In the genomic region with DNA sequence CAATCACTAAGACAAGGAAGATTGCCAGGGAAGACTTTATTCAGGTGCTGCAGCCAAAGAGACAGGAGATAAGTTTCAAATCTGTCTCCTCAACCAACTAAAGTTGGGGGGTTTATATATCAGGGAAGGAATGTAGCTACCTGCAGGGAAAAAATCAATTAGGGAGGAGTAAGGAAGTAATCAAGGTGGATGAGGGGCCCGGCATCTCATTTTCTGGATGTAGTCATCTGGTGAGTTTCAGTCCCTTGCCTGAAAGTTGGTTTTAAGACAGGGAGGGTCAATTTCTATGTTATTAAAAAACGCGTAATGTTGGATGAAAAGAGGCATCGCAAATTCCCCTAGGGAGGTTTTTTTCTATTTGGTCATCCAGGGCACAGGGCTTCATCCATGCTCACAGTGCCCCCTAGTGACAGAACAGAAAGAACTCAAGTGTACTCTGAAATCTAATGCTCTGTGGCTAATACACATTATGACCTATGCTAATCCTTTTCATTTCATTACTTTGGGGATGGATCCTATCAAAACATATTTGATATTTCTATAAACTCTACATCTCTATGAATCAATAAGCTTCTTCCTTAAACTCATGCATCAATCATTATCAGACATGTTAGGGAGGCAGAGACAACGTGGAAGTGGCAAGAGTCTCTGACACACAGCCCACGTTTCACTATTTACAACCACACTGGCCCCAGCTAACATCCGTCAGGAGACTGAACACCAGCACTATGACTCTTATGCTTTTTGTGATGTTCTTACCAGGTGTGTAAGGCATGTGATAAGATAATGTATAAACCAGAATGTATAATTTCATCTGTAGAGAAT, we compare ENCODE assay signal across 9 cellular contexts.
DNase-seq lines count a peak whose midpoint lies in the region; ATAC-seq and TF ChIP-seq lines count a peak whose summit lies in the region.
"Had no signal": no experiment of that assay in that cellular context is flagged by ENCODE, and none has a peak within 500 bp of the region (broad histone marks: within the 10 kb centered on the region; RNA-seq: fewer than 3 reads in every experiment).

No MANE protein-coding gene starts in this region.

- no peak overlapping the region for H3K4me3 Mint-ChIP-seq in activated T-cell treated with anti-CD3 and anti-CD28 coated beads, Interleukin-2, amount 50 U/mL, for 4 hours
- H3K4me3 Mint-ChIP-seq: memory B cell had no signal

- CTCF ChIA-PET in mammary epithelial cell (lab: Charles Lee; ENCODE audit: low non-redundant PET), result interaction anchor here (0.6 kb wide), 1 partner anchor 171 kb away, joined by 4 read pairs; no protein-coding TSS in a partner anchor

- no peak overlapping the region for H3K4me2 ChIP-seq in mammary epithelial cell (ENCODE audit: insufficient read depth, low read depth, low read length)

- dilution Hi-C loops in mammary epithelial cell (cut with HindIII; ENCODE audit: low sequenced_read_pairs), result no loop called here

- no TSS peak for BruUV-seq in mammary epithelial cell (replicated peaks; lab: Mats Ljungman, UMichigan)

- 55% methylated on average over 7 of the region's 7 CpGs for WGBS in mammary epithelial cell (ENCODE audit: low coverage, missing lambda C conversion rate)

- intact Hi-C loops in mammary epithelial cell (cut with micrococcal nuclease), result loop anchor here (1.0 to 2.0 kb wide), 5 partner anchors 162 to 862 kb away; no protein-coding TSS in a partner anchor
- intact Hi-C loops in tibial artery (cut with DNase I; ENCODE audit: low total_unique reads), result no loop called here

- H3K4me1 ChIP-seq in mammary epithelial cell (ENCODE audit: insufficient read depth, low read length) (no peaks in the 10 kb centered on the region), tibial artery (no peaks in the 10 kb centered on the region)

- DNase-seq in activated T-cell treated with anti-CD3 and anti-CD28 coated beads, Interleukin-2, amount 50 U/mL, for 48 hours, result peak; percentile 17 to 18
- no peak for DNase-seq in activated T-cell treated with anti-CD3 and anti-CD28 coated beads, Interleukin-2, amount 50 U/mL, for 4 hours
- DNase-seq in NCI-H82 treated with DMSO at 0.1 percent for 48 hours (lab: John Stamatoyannopoulos, UW; ENCODE audit: unreplicated experiment) (peak; percentile 54), mammary epithelial cell (peak; percentile 51), lung microvascular endothelial cell (ENCODE audit: low read depth in 2 of 2) (peak; percentile 42 to 47), tibial artery (no peak)

- H3K27ac ChIP-seq in mammary epithelial cell (ENCODE audit: insufficient read depth, low read depth, low read length) (no peak overlapping the region), tibial artery (no peak overlapping the region)

- H3K36me3 ChIP-seq in mammary epithelial cell (ENCODE audit: insufficient read depth, low read length) (no peaks in the 10 kb centered on the region), tibial artery (no peaks in the 10 kb centered on the region)

- peak overlapping the region; percentile 44 for H2AFZ ChIP-seq in mammary epithelial cell (ENCODE audit: low read depth, low read length)

- no peaks in the 10 kb centered on the region for H3K27me3 Mint-ChIP-seq in activated T-cell treated with anti-CD3 and anti-CD28 coated beads, Interleukin-2, amount 50 U/mL, for 4 hours (ENCODE audit: low read depth)
- H3K27me3 Mint-ChIP-seq: memory B cell had no signal

- no peaks in the 10 kb centered on the region for H3K4me1 Mint-ChIP-seq in activated T-cell treated with anti-CD3 and anti-CD28 coated beads, Interleukin-2, amount 50 U/mL, for 4 hours (ENCODE audit: low read depth)
- H3K4me1 Mint-ChIP-seq: memory B cell had no signal

- H4K20me1 ChIP-seq in mammary epithelial cell (ENCODE audit: insufficient read depth, low read length), result no peaks in the 10 kb centered on the region

- H3K9ac ChIP-seq in mammary epithelial cell (ENCODE audit: insufficient read depth, low read length), result no peak overlapping the region

- ATAC-seq in activated T-cell treated with anti-CD3 and anti-CD28 coated beads, Interleukin-2, amount 50 U/mL, for 4 hours, result no peak
- ATAC-seq in GM21390 (IDR thresholded peaks at IDR 0.05; ENCODE audit: unreplicated experiment) (peak; percentile 86), HG03558 (IDR thresholded peaks at IDR 0.05; ENCODE audit: extremely low read depth, unreplicated experiment) (peak; percentile 50)

- H3K27me3 ChIP-seq in mammary epithelial cell (ENCODE audit: insufficient read depth, low read length), result no peaks in the 10 kb centered on the region
- no peaks in the 10 kb centered on the region for H3K27me3 ChIP-seq in tibial artery

- in situ Hi-C loops in mammary epithelial cell (cut with MboI; ENCODE audit: low sequenced_read_pairs in 2 of 2), result loop anchor here (25.0 kb wide), 2 partner anchors 296 to 871 kb away; no protein-coding TSS in a partner anchor

- no peaks in the 10 kb centered on the region for H3K9me3 Mint-ChIP-seq in activated T-cell treated with anti-CD3 and anti-CD28 coated beads, Interleukin-2, amount 50 U/mL, for 4 hours
- H3K9me3 Mint-ChIP-seq: memory B cell had no signal

- peak; percentile 67 to 80 for TF ChIP-seq CTCF in mammary epithelial cell (conservative IDR thresholded peaks at IDR 0.05 in 1 of 2, IDR thresholded peaks at IDR 0.05 in 1 of 2; ENCODE audit: extremely low read depth in 1 of 2, insufficient read depth in 1 of 2, low read depth in 1 of 2, low read length in 2 of 2)
- TF ChIP-seq CTCF in tibial artery (IDR thresholded peaks at IDR 0.05), result peak in 1 of 2 experiments; percentile 11

- no peaks in the 10 kb centered on the region for H3K36me3 Mint-ChIP-seq in activated T-cell treated with anti-CD3 and anti-CD28 coated beads, Interleukin-2, amount 50 U/mL, for 4 hours (ENCODE audit: insufficient read depth)
- H3K36me3 Mint-ChIP-seq: memory B cell had no signal

- no peaks in the 10 kb centered on the region for H3K79me2 ChIP-seq in mammary epithelial cell (ENCODE audit: insufficient read depth, low read length)

- no peaks in the 10 kb centered on the region for H3K9me3 ChIP-seq in mammary epithelial cell (replicated peaks; ENCODE audit: insufficient read depth, low read length)
- H3K9me3 ChIP-seq in tibial artery, result no peaks in the 10 kb centered on the region

- H3K4me3 ChIP-seq in mammary epithelial cell (replicated peaks in 1 of 3; ENCODE audit: insufficient read depth in 1 of 3, low read depth in 2 of 3, low read length in 3 of 3), result no peak overlapping the region
- no peak overlapping the region for H3K4me3 ChIP-seq in tibial artery

Comparison
In these comparisons a context has a peak if more than half of its experiments do, and no peak if none do; other contexts are left out.
1. DNase-seq: peak in activated T-cell treated with anti-CD3 and anti-CD28 coated beads, Interleukin-2, amount 50 U/mL, for 48 hours (2 of 2), NCI-H82 treated with DMSO at 0.1 percent for 48 hours (single experiment), mammary epithelial cell (single experiment) and lung microvascular endothelial cell (2 of 2); none in activated T-cell treated with anti-CD3 and anti-CD28 coated beads, Interleukin-2, amount 50 U/mL, for 4 hours (single experiment) and tibial artery (0 of 2).
2. ATAC-seq: peak in GM21390 (single experiment) and HG03558 (single experiment); none in activated T-cell treated with anti-CD3 and anti-CD28 coated beads, Interleukin-2, amount 50 U/mL, for 4 hours (0 of 2).